3 cellular contexts compared by ENCODE assay signal in genomic region chr1:50979964-50980363, GRCh38.
TF ChIP-seq lines count a peak whose summit lies in the region.

No MANE protein-coding gene starts in this region.

TF ChIP-seq in SK-N-SH, 30 proteins besides CTCF, POLR2A, EP300 and RAD21:
- TF ChIP-seq EZH2phosphoT487 (IDR thresholded peaks at IDR 0.05; ENCODE audit: borderline replicate concordance, low read depth) (no peak), ELF1 (IDR thresholded peaks at IDR 0.05) (no peak), JUND (IDR thresholded peaks at IDR 0.05) (no peak), ZBTB33 (IDR thresholded peaks at IDR 0.05; ENCODE audit: borderline replicate concordance, low read depth) (no peak), POLR2AphosphoS5 (IDR thresholded peaks at IDR 0.05; ENCODE audit: low read depth, low read length) (no peak), FOXJ3 (CRISPR knock-in tag; IDR thresholded peaks at IDR 0.05) (no peak), USF1 (IDR thresholded peaks at IDR 0.05; ENCODE audit: borderline replicate concordance, low read depth) (no peak), TEAD4 (IDR thresholded peaks at IDR 0.05; ENCODE audit: borderline replicate concordance, insufficient read depth) (no peak), PBX3 (IDR thresholded peaks at IDR 0.05) (no peak), GABPA (IDR thresholded peaks at IDR 0.05; ENCODE audit: low read depth) (no peak), TCF12 (IDR thresholded peaks at IDR 0.05) (no peak), MAX (IDR thresholded peaks at IDR 0.05; ENCODE audit: low read depth) (no peak)

TF ChIP-seq in SK-N-SH treated with all-trans-retinoic acid at 6 μM for 48 hours, 23 proteins besides CTCF, POLR2A, EP300 and RAD21:
- TF ChIP-seq ZC3H10 (CRISPR knock-in tag; IDR thresholded peaks at IDR 0.05) (no peak), BACH2 (CRISPR knock-in tag; IDR thresholded peaks at IDR 0.05; ENCODE audit: borderline replicate concordance) (no peak), ARNTL (CRISPR knock-in tag; IDR thresholded peaks at IDR 0.05; ENCODE audit: borderline replicate concordance, low read depth) (no peak), TSHZ2 (CRISPR knock-in tag; IDR thresholded peaks at IDR 0.05) (no peak), SNAI2 (CRISPR knock-in tag; IDR thresholded peaks at IDR 0.05) (no peak)

TF ChIP-seq in IMR-90, 13 proteins besides CTCF, POLR2A, EP300 and RAD21:
- TF ChIP-seq MAFK (IDR thresholded peaks at IDR 0.05; ENCODE audit: low read depth, low read length) (peak; percentile 8; the same call in 1 of the 2 replicates), USF2 (IDR thresholded peaks at IDR 0.05; ENCODE audit: low read depth, low read length) (no peak)
